11 cellular contexts compared by ENCODE assay signal in genomic region chr18:62288669-62289016, GRCh38. TPM values are rescaled to one million over a fixed set of nuclear protein-coding genes. Genes with fewer than 3 reads are reported as not detected.
DNase-seq lines count a peak whose midpoint lies in the region; ATAC-seq and TF ChIP-seq lines count a peak whose summit lies in the region.
"Had no signal": no experiment of that assay in that cellular context is flagged by ENCODE, and none has a peak within 500 bp of the region (broad histone marks: within the 10 kb centered on the region; RNA-seq: fewer than 3 reads in every experiment).

No MANE protein-coding gene starts in this region.

- no peak overlapping the region for H3K4me3 Mint-ChIP-seq in dendritic cell treated with granulocyte-macrophage colony-stimulating factor and Interleukin-4, amounts not matched to agents 40 ng/mL and 50 ng/mL, for 4 days
- H3K4me3 Mint-ChIP-seq: T-helper 1 cell treated with Interleukin-12 subunit alpha and Interleukin-12 subunit beta and Interleukin-4 antibody, amounts not matched to agents 30 μg/mL and 1 μg/mL, for 36 hours had no signal

- ATAC-seq in GM18511 (IDR thresholded peaks at IDR 0.05; ENCODE audit: unreplicated experiment) (peak; percentile 80), HG02571 (IDR thresholded peaks at IDR 0.05; ENCODE audit: unreplicated experiment) (peak; percentile 64), HG03565 (IDR thresholded peaks at IDR 0.05; ENCODE audit: unreplicated experiment) (peak; percentile 44), omental fat pad (ENCODE audit: low FRiP score) (no peak)
- ATAC-seq in activated naive CD4-positive, alpha-beta T cell treated with anti-CD3 and anti-CD28 coated beads, Interleukin-2, amount 50 U/mL, for 72 hours = no peak

- no peaks in the 10 kb centered on the region for H3K9me3 Mint-ChIP-seq in dendritic cell treated with granulocyte-macrophage colony-stimulating factor and Interleukin-4, amounts not matched to agents 40 ng/mL and 50 ng/mL, for 4 days
- H3K9me3 Mint-ChIP-seq in activated naive CD4-positive, alpha-beta T cell treated with anti-CD3 and anti-CD28 coated beads, Interleukin-2, amount 50 U/mL, for 72 hours = no peaks in the 10 kb centered on the region
- H3K9me3 Mint-ChIP-seq: T-helper 1 cell treated with Interleukin-12 subunit alpha and Interleukin-12 subunit beta and Interleukin-4 antibody, amounts not matched to agents 30 μg/mL and 1 μg/mL, for 36 hours had no signal

- peaks cover 46% of the 10 kb centered on the region for H3K4me1 Mint-ChIP-seq in dendritic cell treated with granulocyte-macrophage colony-stimulating factor and Interleukin-4, amounts not matched to agents 40 ng/mL and 50 ng/mL, for 4 days (ENCODE audit: low read depth)

- H3K27me3 Mint-ChIP-seq in dendritic cell treated with granulocyte-macrophage colony-stimulating factor and Interleukin-4, amounts not matched to agents 40 ng/mL and 50 ng/mL, for 4 days = no peaks in the 10 kb centered on the region

- H3K27ac Mint-ChIP-seq in dendritic cell treated with granulocyte-macrophage colony-stimulating factor and Interleukin-4, amounts not matched to agents 40 ng/mL and 50 ng/mL, for 4 days = peak overlapping the region; percentile 93
- H3K27ac Mint-ChIP-seq in activated naive CD4-positive, alpha-beta T cell treated with anti-CD3 and anti-CD28 coated beads, Interleukin-2, amount 50 U/mL, for 72 hours = no peak overlapping the region
- H3K27ac Mint-ChIP-seq: T-helper 1 cell treated with Interleukin-12 subunit alpha and Interleukin-12 subunit beta and Interleukin-4 antibody, amounts not matched to agents 30 μg/mL and 1 μg/mL, for 36 hours had no signal

- DNase-seq in HCEC 1CT (no peak), omental fat pad (ENCODE audit: low spot score) (no peak)
- DNase-seq in activated naive CD4-positive, alpha-beta T cell treated with anti-CD3 and anti-CD28 coated beads, Interleukin-2, amount 50 U/mL, for 72 hours (ENCODE audit: low spot score in 2 of 2) = no peak
- no peak for DNase-seq in activated effector memory CD4-positive, alpha-beta T cell treated with Interleukin-2 at 50 U/mL for 16 hours
- DNase-seq: C1 segment of cervical spinal cord, NCI-H2171 treated with DMSO at 0.1 percent for 48 hours had no signal

- intact Hi-C loops in dendritic cell treated with granulocyte-macrophage colony-stimulating factor and Interleukin-4, amounts not matched to agents 40 ng/mL and 50 ng/mL, for 4 days (cut with micrococcal nuclease) = no loop called here

- H3K36me3 Mint-ChIP-seq in dendritic cell treated with granulocyte-macrophage colony-stimulating factor and Interleukin-4, amounts not matched to agents 40 ng/mL and 50 ng/mL, for 4 days (ENCODE audit: low read depth) = peaks cover 21% of the 10 kb centered on the region
- H3K36me3 Mint-ChIP-seq in activated naive CD4-positive, alpha-beta T cell treated with anti-CD3 and anti-CD28 coated beads, Interleukin-2, amount 50 U/mL, for 72 hours = peaks cover 5 to 27% of the 10 kb centered on the region in 2 donors

- no peak for TF ChIP-seq CTCF in omental fat pad (IDR thresholded peaks at IDR 0.05)

RNA-seq across cellular contexts. Expression of gene TNFRSF11A, which starts 36.5 kb away (rescaled TPM):
- 10 to 100 TPM in 1 of 2 donors, under 1 TPM in 1; 0.82 to 15.8 TPM for total RNA-seq in activated naive CD4-positive, alpha-beta T cell treated with anti-CD3 and anti-CD28 coated beads, Interleukin-2, amount 50 U/mL, for 72 hours
- total RNA-seq in omental fat pad = 10 to 100 TPM in 1 of 4 donors, 1 to 10 TPM in 3; 2.1 to 22.7 (median 3.8) TPM

Comparison
In these comparisons a context has a peak if more than half of its experiments do, and no peak if none do; other contexts are left out.
1. ATAC-seq: peak in GM18511 (single experiment), HG02571 (single experiment) and HG03565 (single experiment); none in activated naive CD4-positive, alpha-beta T cell treated with anti-CD3 and anti-CD28 coated beads, Interleukin-2, amount 50 U/mL, for 72 hours (0 of 2) and omental fat pad (single experiment).